ENCODE assay signal across 1 cellular context in genomic region chr15:40282144-40282869, GRCh38.
TF ChIP-seq lines count a peak whose summit lies in the region.

No MANE protein-coding gene starts in this region.

TF ChIP-seq in HepG2, 621 proteins besides CTCF, POLR2A, EP300 and RAD21 (continued from another document and continues in another):
- no peak for TF ChIP-seq ZBED4 (CRISPR knock-in tag; IDR thresholded peaks at IDR 0.05; ENCODE audit: borderline replicate concordance)
- peak; percentile 90 for TF ChIP-seq ZNF777 (CRISPR knock-in tag; IDR thresholded peaks at IDR 0.05)
- no peak for TF ChIP-seq CEBPG (CRISPR knock-in tag; IDR thresholded peaks at IDR 0.05)
- no peak for TF ChIP-seq ZNF766 (CRISPR knock-in tag; IDR thresholded peaks at IDR 0.05; ENCODE audit: borderline replicate concordance)
- TF ChIP-seq ZFP91 (CRISPR knock-in tag; IDR thresholded peaks at IDR 0.05; ENCODE audit: borderline replicate concordance): peak; percentile 86; the same call in 1 of the 2 replicates
- TF ChIP-seq ZNF776 (CRISPR knock-in tag; IDR thresholded peaks at IDR 0.05): peak; percentile 44; the same call in 1 of the 2 replicates
- TF ChIP-seq TCF12 (IDR thresholded peaks at IDR 0.05): no peak
- TF ChIP-seq TCF12 (CRISPR knock-in tag; IDR thresholded peaks at IDR 0.05): no peak
- 0 out of 2 replicates have a peak, but pooled peaks have one; percentile 22 for TF ChIP-seq SATB2 (CRISPR knock-in tag; IDR thresholded peaks at IDR 0.05)
- no peak for TF ChIP-seq BHLHE40 (IDR thresholded peaks at IDR 0.05; ENCODE audit: low read length)
- TF ChIP-seq GATA4 (IDR thresholded peaks at IDR 0.05; ENCODE audit: borderline replicate concordance, low read depth): no peak
- no peak for TF ChIP-seq ZBTB49 (CRISPR knock-in tag; IDR thresholded peaks at IDR 0.05; ENCODE audit: borderline replicate concordance)
- no peak for TF ChIP-seq TEAD2 (CRISPR knock-in tag; IDR thresholded peaks at IDR 0.05)
- TF ChIP-seq ZNF749 (CRISPR knock-in tag; IDR thresholded peaks at IDR 0.05; ENCODE audit: borderline replicate concordance): no peak
- no peak for TF ChIP-seq ZNF549 (CRISPR knock-in tag; IDR thresholded peaks at IDR 0.05)
- peak; percentile 55 for TF ChIP-seq RBM39 (IDR thresholded peaks at IDR 0.05; ENCODE audit: low read depth, low read length, poor library complexity, severe bottlenecking)
- TF ChIP-seq IKZF5 (CRISPR knock-in tag; IDR thresholded peaks at IDR 0.05): no peak
- no peak for TF ChIP-seq ZNF878 (CRISPR knock-in tag; IDR thresholded peaks at IDR 0.05)
- peak; percentile 47; the same call in 1 of the 2 replicates for TF ChIP-seq NFKB2 (CRISPR knock-in tag; IDR thresholded peaks at IDR 0.05; ENCODE audit: borderline replicate concordance)
- TF ChIP-seq ZNF652 (CRISPR knock-in tag; IDR thresholded peaks at IDR 0.05; ENCODE audit: borderline replicate concordance, low read depth): no peak
- no peak for TF ChIP-seq RARG (CRISPR knock-in tag; IDR thresholded peaks at IDR 0.05; ENCODE audit: low read depth)
- TF ChIP-seq ZFAT (CRISPR knock-in tag; conservative IDR thresholded peaks at IDR 0.05): 0 out of 2 replicates have a peak, but pooled peaks have one; percentile 23
- no peak for TF ChIP-seq MYNN (CRISPR knock-in tag; IDR thresholded peaks at IDR 0.05; ENCODE audit: low read depth)
- no peak for TF ChIP-seq ARNT (IDR thresholded peaks at IDR 0.05)
- TF ChIP-seq THAP11 (CRISPR knock-in tag; IDR thresholded peaks at IDR 0.05): no peak
- peak; percentile 33 for TF ChIP-seq YY1 (IDR thresholded peaks at IDR 0.05; ENCODE audit: insufficient read depth, insufficient replicate concordance, low read depth, low read length)
- TF ChIP-seq ZNF557 (CRISPR knock-in tag; IDR thresholded peaks at IDR 0.05): 0 out of 2 replicates have a peak, but pooled peaks have one; percentile 24
- TF ChIP-seq ZNF564 (CRISPR knock-in tag; IDR thresholded peaks at IDR 0.05): peak; percentile 30; the same call in 1 of the 2 replicates
- no peak for TF ChIP-seq HDAC6 (IDR thresholded peaks at IDR 0.05; ENCODE audit: low read depth, low read length)
- TF ChIP-seq ZNF225 (CRISPR knock-in tag; IDR thresholded peaks at IDR 0.05): no peak; the same call in 1 of the 2 replicates
- no peak for TF ChIP-seq ZNF256 (CRISPR knock-in tag; conservative IDR thresholded peaks at IDR 0.05)
- TF ChIP-seq NR1H2 (CRISPR knock-in tag; IDR thresholded peaks at IDR 0.05; ENCODE audit: borderline replicate concordance, low read depth): 0 out of 2 replicates have a peak, but pooled peaks have one; percentile 21
- TF ChIP-seq TRAFD1 (CRISPR knock-in tag; IDR thresholded peaks at IDR 0.05; ENCODE audit: borderline replicate concordance): no peak
- TF ChIP-seq ZNF775 (CRISPR knock-in tag; IDR thresholded peaks at IDR 0.05; ENCODE audit: borderline replicate concordance): no peak
- no peak for TF ChIP-seq SP140L (CRISPR knock-in tag; IDR thresholded peaks at IDR 0.05; ENCODE audit: borderline replicate concordance)
- no peak for TF ChIP-seq E2F1 (CRISPR knock-in tag; IDR thresholded peaks at IDR 0.05)
- no peak for TF ChIP-seq EHMT2 (IDR thresholded peaks at IDR 0.05; ENCODE audit: borderline replicate concordance, low read depth, low read length)
- no peak for TF ChIP-seq SMC3 (IDR thresholded peaks at IDR 0.05; ENCODE audit: low read length)
- TF ChIP-seq ZNF282 (IDR thresholded peaks at IDR 0.05; ENCODE audit: partially characterized antibody): no peak
- TF ChIP-seq, protein P1, sequence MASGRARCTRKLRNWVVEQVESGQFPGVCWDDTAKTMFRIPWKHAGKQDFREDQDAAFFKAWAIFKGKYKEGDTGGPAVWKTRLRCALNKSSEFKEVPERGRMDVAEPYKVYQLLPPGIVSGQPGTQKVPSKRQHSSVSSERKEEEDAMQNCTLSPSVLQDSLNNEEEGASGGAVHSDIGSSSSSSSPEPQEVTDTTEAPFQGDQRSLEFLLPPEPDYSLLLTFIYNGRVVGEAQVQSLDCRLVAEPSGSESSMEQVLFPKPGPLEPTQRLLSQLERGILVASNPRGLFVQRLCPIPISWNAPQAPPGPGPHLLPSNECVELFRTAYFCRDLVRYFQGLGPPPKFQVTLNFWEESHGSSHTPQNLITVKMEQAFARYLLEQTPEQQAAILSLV (CRISPR knock-in tag; IDR thresholded peaks at IDR 0.05; ENCODE audit: borderline replicate concordance): no peak
- TF ChIP-seq ZNF816 (CRISPR knock-in tag; IDR thresholded peaks at IDR 0.05; ENCODE audit: borderline replicate concordance): no peak
- 0 out of 2 replicates have a peak, but pooled peaks have one; percentile 42 for TF ChIP-seq BRD4 (CRISPR knock-in tag; IDR thresholded peaks at IDR 0.05)
- TF ChIP-seq SMYD3 (CRISPR knock-in tag; IDR thresholded peaks at IDR 0.05): no peak
- peak; percentile 31; the same call in 1 of the 2 replicates for TF ChIP-seq STAG1 (CRISPR knock-in tag; IDR thresholded peaks at IDR 0.05)
- TF ChIP-seq ZNF75D (CRISPR knock-in tag; IDR thresholded peaks at IDR 0.05; ENCODE audit: borderline replicate concordance): no peak
- TF ChIP-seq TBX2 (CRISPR knock-in tag; IDR thresholded peaks at IDR 0.05; ENCODE audit: borderline replicate concordance): no peak
- TF ChIP-seq ETV6 (CRISPR knock-in tag; conservative IDR thresholded peaks at IDR 0.05): peak; percentile 48; the same call in 1 of the 2 replicates
- TF ChIP-seq CSRNP2 (CRISPR knock-in tag; conservative IDR thresholded peaks at IDR 0.05; ENCODE audit: low read depth): no peak
- no peak for TF ChIP-seq ATAD3A (CRISPR knock-in tag; IDR thresholded peaks at IDR 0.05)
- TF ChIP-seq SOX5 (CRISPR knock-in tag; IDR thresholded peaks at IDR 0.05; ENCODE audit: borderline replicate concordance): no peak
- no peak for TF ChIP-seq MZF1 (CRISPR knock-in tag; IDR thresholded peaks at IDR 0.05; ENCODE audit: borderline replicate concordance)
- TF ChIP-seq CCAR2 (optimal IDR thresholded peaks at IDR 0.05; ENCODE audit: low read depth, low read length): no peak
- TF ChIP-seq MIER3 (CRISPR knock-in tag; IDR thresholded peaks at IDR 0.05; ENCODE audit: borderline replicate concordance): no peak
- TF ChIP-seq ZSCAN21 (CRISPR knock-in tag; IDR thresholded peaks at IDR 0.05; ENCODE audit: borderline replicate concordance): no peak
- TF ChIP-seq SALL1 (CRISPR knock-in tag; IDR thresholded peaks at IDR 0.05): peak; percentile 25; the same call in 1 of the 2 replicates
- no peak for TF ChIP-seq KLF9 (CRISPR knock-in tag; IDR thresholded peaks at IDR 0.05; ENCODE audit: low read depth)
- no peak for TF ChIP-seq GATAD1 (CRISPR knock-in tag; IDR thresholded peaks at IDR 0.05)
- TF ChIP-seq TCF7 (IDR thresholded peaks at IDR 0.05; ENCODE audit: low read depth): no peak
- TF ChIP-seq HHEX (CRISPR knock-in tag; IDR thresholded peaks at IDR 0.05): no peak
- TF ChIP-seq PAWR (CRISPR knock-in tag; IDR thresholded peaks at IDR 0.05; ENCODE audit: borderline replicate concordance): no peak
- TF ChIP-seq ZNF382 (CRISPR knock-in tag; IDR thresholded peaks at IDR 0.05; ENCODE audit: borderline replicate concordance): no peak
- no peak for TF ChIP-seq NR2F2 (IDR thresholded peaks at IDR 0.05; ENCODE audit: borderline replicate concordance, low read depth)
- TF ChIP-seq IRF2 (CRISPR knock-in tag; IDR thresholded peaks at IDR 0.05): no peak
